In genomic region chr5:139565411-139566305, GRCh38 we compare ENCODE assay signal across 1 cellular context.
TF ChIP-seq lines count a peak whose summit lies in the region.

No MANE protein-coding gene starts in this region.

TF ChIP-seq in SK-N-SH, 30 proteins besides CTCF, POLR2A, EP300 and RAD21 (continued from another document):
- TF ChIP-seq TAF1 (IDR thresholded peaks at IDR 0.05; ENCODE audit: borderline replicate concordance, low read depth, low read length): no peak
- no peak for TF ChIP-seq RFX5 (IDR thresholded peaks at IDR 0.05; ENCODE audit: low read length)
- no peak for TF ChIP-seq ELF1 (IDR thresholded peaks at IDR 0.05)
- no peak for TF ChIP-seq GABPA (IDR thresholded peaks at IDR 0.05; ENCODE audit: low read depth)
- no peak for TF ChIP-seq SMC3 (IDR thresholded peaks at IDR 0.05; ENCODE audit: low read depth, low read length)
- no peak for TF ChIP-seq CHD2 (IDR thresholded peaks at IDR 0.05; ENCODE audit: low read length, partially characterized antibody)
- no peak for TF ChIP-seq EZH2phosphoT487 (IDR thresholded peaks at IDR 0.05; ENCODE audit: borderline replicate concordance, low read depth)
- no peak for TF ChIP-seq MXI1 (IDR thresholded peaks at IDR 0.05; ENCODE audit: low read depth, low read length)
- TF ChIP-seq POLR2AphosphoS5 (IDR thresholded peaks at IDR 0.05; ENCODE audit: low read depth, low read length): no peak
- TF ChIP-seq RCOR1 (IDR thresholded peaks at IDR 0.05; ENCODE audit: low read length): no peak
